Comparison of ENCODE assay signal across 19 cellular contexts in the genomic region with DNA sequence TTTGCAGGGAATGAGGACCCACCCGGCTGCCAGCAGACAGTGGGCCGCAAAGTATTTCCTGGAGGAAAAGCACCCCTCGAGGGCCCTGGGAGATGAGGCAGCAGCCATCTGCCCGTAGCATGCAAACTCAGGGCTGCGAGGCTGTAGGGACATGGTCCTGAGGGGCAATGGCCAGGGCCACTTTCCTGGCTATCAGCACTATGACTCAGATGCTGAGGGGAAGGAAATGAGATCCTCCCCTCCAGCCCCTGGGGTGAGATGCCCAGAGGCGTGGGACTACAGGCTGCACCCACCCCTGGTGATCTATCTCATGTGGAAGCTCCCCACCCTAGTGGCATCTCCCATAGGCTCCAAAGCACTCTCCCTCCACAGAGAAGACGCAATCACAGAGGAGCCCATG.
"Had no signal": no experiment of that assay in that cellular context is flagged by ENCODE, and none has a peak within 500 bp of the region (broad histone marks: within the 10 kb centered on the region; RNA-seq: fewer than 3 reads in every experiment).

No MANE protein-coding gene starts in this region.

- H3K9me3 ChIP-seq: lower lobe of right lung, ovary, prostate gland, tibial artery had no signal

- H3K27ac ChIP-seq: cardiac muscle cell, lower lobe of right lung, ovary, prostate gland, tibial artery, WERI-Rb-1 had no signal

- H3K4me1 ChIP-seq: lower lobe of right lung, prostate gland had no signal

- H3K4me3 ChIP-seq: cardiac muscle cell, lower lobe of right lung, ovary, prostate gland, tibial artery had no signal

- H3K36me3 ChIP-seq: ovary, WERI-Rb-1 had no signal

- H3K27me3 ChIP-seq: cardiac muscle cell, ovary, tibial artery had no signal

- FAIRE-seq: kidney, urothelium cell line had no signal

- ATAC-seq: activated CD8-positive, alpha-beta T cell treated with anti-CD3 and anti-CD28 coated beads, Interleukin-2, amount 10 ng/mL, durations not matched to agents 7 days and 5 days; left lobe of liver; lower lobe of right lung; naive thymus-derived CD4-positive, alpha-beta T cell had no signal

- DNase-seq: activated CD4-positive, alpha-beta T cell treated with anti-CD3 and anti-CD28 coated beads, Interleukin-2, amount 10 ng/mL, durations not matched to agents 7 days and 5 days; activated CD4-positive, CD25-positive, alpha-beta regulatory T cell treated with anti-CD3 and anti-CD28 coated beads, Interleukin-2, amount 50 U/mL, for 72 hours; activated CD8-positive, alpha-beta T cell treated with anti-CD3 and anti-CD28 coated beads, Interleukin-2, amount 10 ng/mL, durations not matched to agents 7 days and 5 days; activated naive CD4-positive, alpha-beta T cell treated with anti-CD3 and anti-CD28 coated beads, Interleukin-2, amount 10 ng/mL, durations not matched to agents 7 days and 5 days; amygdala; effector CD4-positive, alpha-beta T cell; foreskin melanocyte; kidney; lower lobe of right lung; naive thymus-derived CD4-positive, alpha-beta T cell; stimulated activated CD4-positive, alpha-beta T cell treated with anti-CD3 and anti-CD28 coated beads, Interleukin-12 subunit alpha, Interleukin-12 subunit beta, amount 100 ng/mL, for 4 hours; stimulated activated CD4-positive, alpha-beta T cell treated with anti-CD3 and anti-CD28 coated beads, Interleukin-4, amount 100 ng/mL, for 4 hours; tibial artery; WERI-Rb-1 had no signal
